ENCODE assay signal across 10 cellular contexts in genomic region chr10:27770181-27770580, GRCh38. TPM values are rescaled to one million over a fixed set of nuclear protein-coding genes. Genes with fewer than 3 reads are reported as not detected.
"Had no signal": no experiment of that assay in that cellular context is flagged by ENCODE, and none has a peak within 500 bp of the region (broad histone marks: within the 10 kb centered on the region; RNA-seq: fewer than 3 reads in every experiment).

No MANE protein-coding gene starts in this region.

- H3K9me3 ChIP-seq: HAP-1 had no signal

- H3K4me3 ChIP-seq: GM23248, HAP-1 had no signal

- DNase-seq: GM23248, GOT3, H7, KG1 had no signal

- H3K36me3 Mint-ChIP-seq: IgD-negative memory B cell had no signal

- H3K27ac Mint-ChIP-seq: IgD-negative memory B cell had no signal

- H3K9ac ChIP-seq: GM23248 had no signal

- H2AFZ ChIP-seq: GM23248 had no signal

- ATAC-seq: HCT116 had no signal

- H3K4me1 Mint-ChIP-seq: IgD-negative memory B cell had no signal

- H3K27ac ChIP-seq: GM23248 had no signal

- FAIRE-seq: HTR-8/SVneo had no signal

- H3K36me3 ChIP-seq: HAP-1 had no signal

RNA-seq across cellular contexts. Expression of gene MKX, which starts 24.6 kb away (rescaled TPM):
- total RNA-seq: H4, HT-29 had no signal
- polyA plus RNA-seq: IgD-negative memory B cell had no signal
